In the genomic region with DNA sequence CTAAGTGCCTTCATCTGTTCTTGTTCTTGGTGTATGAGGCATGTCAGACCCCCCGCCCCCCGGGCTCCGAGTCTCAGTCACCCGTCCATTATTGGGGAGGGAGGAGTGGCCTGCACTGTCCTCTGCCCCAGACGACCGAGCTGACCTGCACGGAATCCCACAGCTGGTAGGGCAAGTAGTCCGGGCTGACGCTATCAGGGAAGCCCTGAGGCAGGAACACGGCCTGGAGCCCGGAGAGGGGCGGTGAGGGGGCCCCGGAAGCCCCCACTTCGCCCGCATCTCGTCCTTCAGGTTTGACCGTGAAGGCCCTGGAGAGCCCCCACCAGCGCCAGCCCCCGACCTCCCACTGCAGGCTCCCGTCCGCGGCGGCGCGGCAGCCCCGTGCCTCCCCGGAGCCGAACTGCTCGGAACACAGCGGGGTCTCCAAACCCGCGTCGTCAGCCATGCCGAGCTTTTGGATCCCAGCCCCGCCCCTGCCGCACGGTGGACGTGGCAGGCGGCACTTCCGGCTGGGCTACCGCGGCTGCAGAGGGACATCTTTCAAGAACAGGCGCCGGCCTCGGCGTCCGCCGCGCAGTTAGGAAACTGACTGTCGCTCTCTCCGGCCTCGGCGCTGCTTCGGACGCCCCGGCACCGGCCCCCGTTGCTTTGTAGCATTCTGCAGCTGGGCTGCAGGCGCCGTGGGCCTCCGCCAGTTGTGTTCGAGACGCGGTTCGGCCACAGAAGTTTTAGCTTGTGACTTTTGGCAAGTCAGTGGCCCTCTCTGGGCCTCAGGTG, we compare ENCODE assay signal across 8 cellular contexts. TPM values are rescaled to one million over a fixed set of nuclear protein-coding genes. Genes with fewer than 3 reads are reported as not detected.
DNase-seq lines count a peak whose midpoint lies in the region; ATAC-seq lines count a peak whose summit lies in the region.

Gene RUSF1, minus strand, starts transcription at position 463 of the 777 bp plus-strand sequence. Its CDS starts 18 bp downstream, at position 445.

- H3K27me3 Mint-ChIP-seq in activated T-helper 17 cell treated with anti-CD3 and anti-CD28 coated beads, Interleukin-2, amount 50 U/mL, for 72 hours, result no peaks in the 10 kb centered on the region
- no peaks in the 10 kb centered on the region for H3K27me3 Mint-ChIP-seq in natural killer cell treated with Interleukin-12 subunit alpha and Interleukin-12 subunit beta and Interleukin-15 and Interleukin-18, amount 100 ng/mL, for 72 hours

- H3K36me3 Mint-ChIP-seq in activated T-helper 17 cell treated with anti-CD3 and anti-CD28 coated beads, Interleukin-2, amount 50 U/mL, for 72 hours (ENCODE audit: low read depth), result peaks cover 32% of the 10 kb centered on the region
- H3K36me3 Mint-ChIP-seq in natural killer cell treated with Interleukin-12 subunit alpha and Interleukin-12 subunit beta and Interleukin-15 and Interleukin-18, amount 100 ng/mL, for 72 hours, result peaks cover 7% of the 10 kb centered on the region

- in situ Hi-C loops in KBM-7 (cut with MboI; ENCODE audit: low pct_unique_long_range_greater_than_20kb, low sequenced_read_pairs), result no loop called here

- ATAC-seq in GM21717 (IDR thresholded peaks at IDR 0.05; ENCODE audit: unreplicated experiment), result peak; percentile 78
- peak; percentile 83 for ATAC-seq in activated T-helper 17 cell treated with anti-CD3 and anti-CD28 coated beads, Interleukin-2, amount 50 U/mL, for 72 hours (replicated peaks)
- peak; percentile 92 to 98 for ATAC-seq in natural killer cell treated with Interleukin-12 subunit alpha and Interleukin-12 subunit beta and Interleukin-15 and Interleukin-18, amount 100 ng/mL, for 72 hours

- H3K4me1 Mint-ChIP-seq in activated T-helper 17 cell treated with anti-CD3 and anti-CD28 coated beads, Interleukin-2, amount 50 U/mL, for 72 hours, result peaks cover 24% of the 10 kb centered on the region
- H3K4me1 Mint-ChIP-seq in natural killer cell treated with Interleukin-12 subunit alpha and Interleukin-12 subunit beta and Interleukin-15 and Interleukin-18, amount 100 ng/mL, for 72 hours (ENCODE audit: low read depth in 2 of 2), result peaks cover 20 to 32% of the 10 kb centered on the region in 2 donors

- H3K9me3 Mint-ChIP-seq in activated T-helper 17 cell treated with anti-CD3 and anti-CD28 coated beads, Interleukin-2, amount 50 U/mL, for 72 hours, result no peaks in the 10 kb centered on the region
- H3K9me3 Mint-ChIP-seq in natural killer cell treated with Interleukin-12 subunit alpha and Interleukin-12 subunit beta and Interleukin-15 and Interleukin-18, amount 100 ng/mL, for 72 hours, result no peaks in the 10 kb centered on the region

- DNase-seq in DMS79 treated with DMSO at 0.1 percent for 48 hours (lab: John Stamatoyannopoulos, UW) (peak; percentile 76), KBM-7 (peak; percentile 89), RPMI7951 (ENCODE audit: low read depth) (peak; percentile 85), fibroblast of peridontal ligament (ENCODE audit: extremely low read depth) (peak; percentile 85)
- peak; percentile 92 for DNase-seq in natural killer cell treated with Interleukin-12 subunit alpha and Interleukin-12 subunit beta and Interleukin-15 and Interleukin-18, amount 100 ng/mL, for 72 hours (ENCODE audit: low spot score)
- DNase-seq in stimulated activated naive CD4-positive, alpha-beta T cell treated with Interleukin-2 at 50 U/mL for 16 hours (lab: John Stamatoyannopoulos, UW), result peak; percentile 84

- peak within 1 kb of the TSS; percentile 96 for H3K4me3 Mint-ChIP-seq in activated T-helper 17 cell treated with anti-CD3 and anti-CD28 coated beads, Interleukin-2, amount 50 U/mL, for 72 hours
- peak within 1 kb of the TSS; percentile 91 for H3K4me3 Mint-ChIP-seq in natural killer cell treated with Interleukin-12 subunit alpha and Interleukin-12 subunit beta and Interleukin-15 and Interleukin-18, amount 100 ng/mL, for 72 hours

- peak within 1 kb of the TSS; percentile 99 for H3K27ac Mint-ChIP-seq in activated T-helper 17 cell treated with anti-CD3 and anti-CD28 coated beads, Interleukin-2, amount 50 U/mL, for 72 hours
- H3K27ac Mint-ChIP-seq in natural killer cell treated with Interleukin-12 subunit alpha and Interleukin-12 subunit beta and Interleukin-15 and Interleukin-18, amount 100 ng/mL, for 72 hours, result peak within 1 kb of the TSS; percentile 96 to 99

RNA-seq across cellular contexts. Expression of gene RUSF1, which starts in this region (rescaled TPM):
- total RNA-seq in RPMI7951 (2014; rRNA removed; shearing (Covaris generic)), result 24.9 and 29.6 TPM in 2 replicates
- 10 to 100 TPM; 32.3 to 52.4 TPM for total RNA-seq in activated T-helper 17 cell treated with anti-CD3 and anti-CD28 coated beads, Interleukin-2, amount 50 U/mL, for 72 hours
- 10 to 100 TPM; 42.1 to 48.5 TPM for total RNA-seq in natural killer cell treated with Interleukin-12 subunit alpha and Interleukin-12 subunit beta and Interleukin-15 and Interleukin-18, amount 100 ng/mL, for 72 hours

Comparison
In these comparisons a context has a peak if more than half of its experiments do, and no peak if none do; other contexts are left out.
1. Peak in every context shown above with its lines: DNase-seq and ATAC-seq.